12 cellular contexts compared by ENCODE assay signal in the genomic region with DNA sequence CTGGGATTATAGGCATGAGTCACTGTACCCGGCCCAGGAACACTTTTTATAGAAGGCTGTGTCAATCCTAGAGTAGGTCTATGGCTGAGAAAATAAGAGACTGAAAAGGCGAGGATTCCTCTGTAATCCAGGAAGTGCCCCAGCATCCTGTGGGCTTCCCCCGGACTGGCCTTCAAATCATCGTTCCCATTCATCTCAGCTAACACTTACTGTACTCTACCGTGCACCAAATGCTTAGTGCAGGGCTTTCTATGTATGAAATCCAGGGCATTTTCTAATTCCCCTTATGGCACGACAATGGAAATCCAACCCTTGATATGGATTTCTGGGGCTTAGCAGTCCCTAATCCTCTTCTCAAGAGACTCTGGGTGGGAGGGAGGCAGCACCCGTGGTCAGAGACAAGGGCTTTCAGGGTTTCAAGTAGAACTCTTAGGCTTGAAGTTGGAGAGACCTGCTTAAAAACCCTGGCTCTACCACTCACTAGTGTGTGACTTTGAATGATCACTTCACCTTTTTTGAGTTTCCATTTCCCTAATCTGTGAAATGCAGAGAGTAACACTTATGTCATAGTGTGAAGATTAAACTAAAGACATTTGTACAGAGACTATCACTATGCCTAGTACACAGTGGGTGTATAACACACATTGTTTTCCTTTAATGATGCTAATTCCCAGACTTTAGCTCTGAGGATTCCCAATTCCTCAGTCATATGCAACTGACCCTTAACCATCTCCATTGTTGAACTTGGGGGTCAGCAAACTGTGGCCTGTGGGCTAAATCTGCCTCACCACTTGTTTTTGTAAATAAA. TPM values are rescaled to one million over a fixed set of nuclear protein-coding genes. Genes with fewer than 3 reads are reported as not detected.
A peak's percentile ranks its signal among the peaks of the same experiment; 100 is the strongest.
DNase-seq lines count a peak whose midpoint lies in the region; ATAC-seq and TF ChIP-seq lines count a peak whose summit lies in the region.
"Had no signal": no experiment of that assay in that cellular context is flagged by ENCODE, and none has a peak within 500 bp of the region (broad histone marks: within the 10 kb centered on the region; RNA-seq: fewer than 3 reads in every experiment).

No MANE protein-coding gene starts in this region.

- H3K36me3 ChIP-seq in WERI-Rb-1 = peaks cover 24% of the 10 kb centered on the region

- H3K27ac ChIP-seq in WERI-Rb-1 = peak overlapping the region; percentile 71

- no peaks in the 10 kb centered on the region for H3K27me3 ChIP-seq in WERI-Rb-1 (ENCODE audit: insufficient read depth, low read depth, severe bottlenecking)

- CTCF ChIA-PET in activated naive CD4-positive, alpha-beta T cell treated with anti-CD3 and anti-CD28 coated beads for 36 hours (lab: Charles Lee) = interaction anchor here (1.4 kb wide), 1 partner anchor 333 kb away, joined by 3 read pairs; no protein-coding TSS in a partner anchor

- no peaks in the 10 kb centered on the region for H3K9me3 ChIP-seq in WERI-Rb-1 (ENCODE audit: severe bottlenecking)

- TF ChIP-seq CTCF in WERI-Rb-1 (IDR thresholded peaks at IDR 0.05; ENCODE audit: low read depth, low read length) = no peak

- peaks cover 14% of the 10 kb centered on the region for H3K36me3 Mint-ChIP-seq in activated naive CD4-positive, alpha-beta T cell treated with anti-CD3 and anti-CD28 coated beads for 36 hours (ENCODE audit: low read depth)
- H3K36me3 Mint-ChIP-seq in stimulated activated naive B cell treated with anti-CD40 and anti-IgM and Interleukin-4, amounts not matched to agents 10 μg/mL and 1 μg/mL and 100 μg/mL, for 72 hours = peaks cover 36 to 53% of the 10 kb centered on the region in 2 donors
- peaks cover 12 to 15% of the 10 kb centered on the region in 2 donors for H3K36me3 Mint-ChIP-seq in activated naive CD4-positive, alpha-beta T cell treated with anti-CD3 and anti-CD28 coated beads, Interleukin-2, amount 50 U/mL, for 72 hours

- no peaks in the 10 kb centered on the region for H3K27me3 Mint-ChIP-seq in activated naive CD4-positive, alpha-beta T cell treated with anti-CD3 and anti-CD28 coated beads for 36 hours (ENCODE audit: low read depth)
- H3K27me3 Mint-ChIP-seq in stimulated activated naive B cell treated with anti-CD40 and anti-IgM and Interleukin-4, amounts not matched to agents 10 μg/mL and 1 μg/mL and 100 μg/mL, for 72 hours = no peaks in the 10 kb centered on the region

- ATAC-seq in HG02798 (IDR thresholded peaks at IDR 0.05; ENCODE audit: poor library complexity, unreplicated experiment) (peak; percentile 43), GM21528 (IDR thresholded peaks at IDR 0.05; ENCODE audit: low FRiP score, unreplicated experiment) (no peak)
- ATAC-seq in stimulated activated naive B cell treated with anti-CD40 and anti-IgM and Interleukin-4, amounts not matched to agents 10 μg/mL and 1 μg/mL and 100 μg/mL, for 72 hours (replicated peaks) = peak; percentile 93 to 95
- no peak for ATAC-seq in activated naive CD4-positive, alpha-beta T cell treated with anti-CD3 and anti-CD28 coated beads, Interleukin-2, amount 50 U/mL, for 72 hours

- no peak overlapping the region for H3K4me3 Mint-ChIP-seq in activated naive CD4-positive, alpha-beta T cell treated with anti-CD3 and anti-CD28 coated beads for 36 hours
- H3K4me3 Mint-ChIP-seq in stimulated activated naive B cell treated with anti-CD40 and anti-IgM and Interleukin-4, amounts not matched to agents 10 μg/mL and 1 μg/mL and 100 μg/mL, for 72 hours = no peak overlapping the region

- intact Hi-C loops in activated naive CD4-positive, alpha-beta T cell treated with anti-CD3 and anti-CD28 coated beads for 36 hours (cut with micrococcal nuclease) = no loop called here

- no peaks in the 10 kb centered on the region for H3K9me3 Mint-ChIP-seq in activated naive CD4-positive, alpha-beta T cell treated with anti-CD3 and anti-CD28 coated beads for 36 hours
- H3K9me3 Mint-ChIP-seq in stimulated activated naive B cell treated with anti-CD40 and anti-IgM and Interleukin-4, amounts not matched to agents 10 μg/mL and 1 μg/mL and 100 μg/mL, for 72 hours = no peaks in the 10 kb centered on the region
- no peaks in the 10 kb centered on the region for H3K9me3 Mint-ChIP-seq in activated naive CD4-positive, alpha-beta T cell treated with anti-CD3 and anti-CD28 coated beads, Interleukin-2, amount 50 U/mL, for 72 hours

- no peak overlapping the region for H3K4me3 ChIP-seq in WERI-Rb-1 (ENCODE audit: low read depth, low read length)

- DNase-seq in activated naive CD4-positive, alpha-beta T cell treated with anti-CD3 and anti-CD28 coated beads for 36 hours = no peak
- no peak for DNase-seq in activated naive CD4-positive, alpha-beta T cell (lab: John Stamatoyannopoulos, UW)
- DNase-seq in WERI-Rb-1 (peak; percentile 90), HPDE6-E6E7 (ENCODE audit: extremely low spot score) (no peak)
- DNase-seq in stimulated activated naive B cell treated with anti-CD40 and anti-IgM and Interleukin-4, amounts not matched to agents 10 μg/mL and 1 μg/mL and 100 μg/mL, for 72 hours = no peak
- DNase-seq in activated naive CD4-positive, alpha-beta T cell treated with anti-CD3 and anti-CD28 coated beads, Interleukin-2, amount 50 U/mL, for 72 hours (ENCODE audit: low spot score in 2 of 2) = no peak
- DNase-seq: activated CD4-positive, alpha-beta T cell treated with anti-CD3 and anti-CD28 coated beads for 48 hours; activated effector memory CD4-positive, alpha-beta T cell treated with Interleukin-2 at 50 U/mL for 16 hours; NCI-H2029; trophoblast cell had no signal

- H3K4me1 Mint-ChIP-seq in activated naive CD4-positive, alpha-beta T cell treated with anti-CD3 and anti-CD28 coated beads for 36 hours (ENCODE audit: low read depth) = no peaks in the 10 kb centered on the region
- peaks cover 17 to 23% of the 10 kb centered on the region in 2 donors for H3K4me1 Mint-ChIP-seq in stimulated activated naive B cell treated with anti-CD40 and anti-IgM and Interleukin-4, amounts not matched to agents 10 μg/mL and 1 μg/mL and 100 μg/mL, for 72 hours

- H3K27ac Mint-ChIP-seq in activated naive CD4-positive, alpha-beta T cell treated with anti-CD3 and anti-CD28 coated beads for 36 hours = peak overlapping the region; percentile 37
- peak overlapping the region; percentile 56 for H3K27ac Mint-ChIP-seq in stimulated activated naive B cell treated with anti-CD40 and anti-IgM and Interleukin-4, amounts not matched to agents 10 μg/mL and 1 μg/mL and 100 μg/mL, for 72 hours
- H3K27ac Mint-ChIP-seq in activated naive CD4-positive, alpha-beta T cell treated with anti-CD3 and anti-CD28 coated beads, Interleukin-2, amount 50 U/mL, for 72 hours = no peak overlapping the region

RNA-seq across cellular contexts. Expression of gene MECR, which starts 20.3 kb away (rescaled TPM):
- total RNA-seq in activated naive CD4-positive, alpha-beta T cell treated with anti-CD3 and anti-CD28 coated beads for 36 hours = 10 to 100 TPM; 35.7 to 36.3 TPM
- 10 to 100 TPM; 25.7 to 33.0 TPM for total RNA-seq in activated naive CD4-positive, alpha-beta T cell treated with anti-CD3 and anti-CD28 coated beads, Interleukin-2, amount 50 U/mL, for 72 hours

RNA-seq across cellular contexts. Expression of gene PTPRU, which starts 25.8 kb away (rescaled TPM):
- under 1 TPM; 0.15 to 0.38 TPM for total RNA-seq in activated naive CD4-positive, alpha-beta T cell treated with anti-CD3 and anti-CD28 coated beads for 36 hours
- total RNA-seq in activated naive CD4-positive, alpha-beta T cell treated with anti-CD3 and anti-CD28 coated beads, Interleukin-2, amount 50 U/mL, for 72 hours = 1 to 10 TPM in 1 of 2 donors, not detected in 1; 2.0 TPM

RNA-seq across cellular contexts. Expression of gene SRSF4, which starts 28.8 kb away (rescaled TPM):
- total RNA-seq in activated naive CD4-positive, alpha-beta T cell treated with anti-CD3 and anti-CD28 coated beads for 36 hours = 100 to 1,000 TPM; 166 to 170 TPM
- 100 to 1,000 TPM; 139 to 163 TPM for total RNA-seq in activated naive CD4-positive, alpha-beta T cell treated with anti-CD3 and anti-CD28 coated beads, Interleukin-2, amount 50 U/mL, for 72 hours

Comparison
In these comparisons a context has a peak if more than half of its experiments do, and no peak if none do; other contexts are left out.
1. H3K27ac Mint-ChIP-seq: peak in activated naive CD4-positive, alpha-beta T cell treated with anti-CD3 and anti-CD28 coated beads for 36 hours (single experiment) and stimulated activated naive B cell treated with anti-CD40 and anti-IgM and Interleukin-4, amounts not matched to agents 10 μg/mL and 1 μg/mL and 100 μg/mL, for 72 hours (single experiment); none in activated naive CD4-positive, alpha-beta T cell treated with anti-CD3 and anti-CD28 coated beads, Interleukin-2, amount 50 U/mL, for 72 hours (0 of 2).
2. ATAC-seq: peak in HG02798 (single experiment) and stimulated activated naive B cell treated with anti-CD40 and anti-IgM and Interleukin-4, amounts not matched to agents 10 μg/mL and 1 μg/mL and 100 μg/mL, for 72 hours (2 of 2); none in GM21528 (single experiment) and activated naive CD4-positive, alpha-beta T cell treated with anti-CD3 and anti-CD28 coated beads, Interleukin-2, amount 50 U/mL, for 72 hours (0 of 2).